In genomic region chr22:48138427-48138826, GRCh38 we compare ENCODE assay signal across 12 cellular contexts.
DNase-seq lines count a peak whose midpoint lies in the region; ATAC-seq and TF ChIP-seq lines count a peak whose summit lies in the region.
"Had no signal": no experiment of that assay in that cellular context is flagged by ENCODE, and none has a peak within 500 bp of the region (broad histone marks: within the 10 kb centered on the region; RNA-seq: fewer than 3 reads in every experiment).

No MANE protein-coding gene starts in this region.

- H3K9ac ChIP-seq in DND-41 (ENCODE audit: low read depth, low read length): no peak overlapping the region
- H3K9ac ChIP-seq in Loucy (ENCODE audit: low read depth, low read length, poor library complexity, severe bottlenecking): no peak overlapping the region
- no peak overlapping the region for H3K9ac ChIP-seq in neuronal stem cell (ENCODE audit: low read depth, low read length, poor library complexity)
- H3K9ac ChIP-seq: BLaER1, GM23248 had no signal

- no peaks in the 10 kb centered on the region for H3K9me2 ChIP-seq in Loucy (replicated peaks; ENCODE audit: low read depth, low read length)

- H3K4me3 ChIP-seq in DND-41 (ENCODE audit: low read depth in 1 of 2, low read length in 2 of 2) (no peak overlapping the region), Loucy (ENCODE audit: low read length, poor library complexity, severe bottlenecking) (no peak overlapping the region), neuronal stem cell (ENCODE audit: low read length in 2 of 2) (no peak overlapping the region)
- H3K4me3 ChIP-seq: BLaER1, GM23248 had no signal

- H3K14ac ChIP-seq in neuronal stem cell (ENCODE audit: low read length): no peak overlapping the region

- H2BK12ac ChIP-seq in neuronal stem cell (ENCODE audit: low read length): no peak overlapping the region

- H3K27ac ChIP-seq in DND-41 (ENCODE audit: low read length) (peak overlapping the region; percentile 64), VCaP (peak overlapping the region; percentile 10; the same call in 1 of the 2 replicates), neuronal stem cell (replicated peaks; ENCODE audit: low read length) (no peak overlapping the region)
- H3K27ac ChIP-seq: BLaER1, GM23248 had no signal

- H3K79me1 ChIP-seq in neuronal stem cell (ENCODE audit: low read depth, low read length): no peaks in the 10 kb centered on the region

- no peak overlapping the region for H2AFZ ChIP-seq in DND-41 (ENCODE audit: low read depth, low read length)
- no peak overlapping the region for H2AFZ ChIP-seq in Loucy (ENCODE audit: low read length)
- H2AFZ ChIP-seq in neuronal stem cell (ENCODE audit: low read length): no peak overlapping the region
- H2AFZ ChIP-seq: GM23248 had no signal

- intact Hi-C loops in left colon (cut with DNase I, micrococcal nuclease) (no loop called here), Right ventricle myocardium superior (cut with DNase I) (no loop called here)

- H2BK15ac ChIP-seq in neuronal stem cell (ENCODE audit: low read length): no peak overlapping the region

- no peak overlapping the region for H4K91ac ChIP-seq in neuronal stem cell (ENCODE audit: low read depth, low read length, poor library complexity)

- H2AK5ac ChIP-seq in neuronal stem cell (ENCODE audit: low read depth, low read length): no peak overlapping the region

- H3K27me3 ChIP-seq in DND-41 (ENCODE audit: insufficient read depth, low read length, poor library complexity): no peaks in the 10 kb centered on the region
- H3K27me3 ChIP-seq in Loucy (ENCODE audit: insufficient read depth, low read length, poor library complexity, severe bottlenecking): no peaks in the 10 kb centered on the region
- H3K27me3 ChIP-seq in neuronal stem cell (ENCODE audit: control insufficient read depth in 3 of 3, insufficient read depth in 3 of 3, low read depth in 1 of 3, low read length in 3 of 3): peaks cover 0 to under 1% (median 0%) of the 10 kb centered on the region in 3 experiments
- H3K27me3 ChIP-seq: BLaER1 had no signal

- no CpG with 5 or more reads among the region's 3 CpGs for WGBS in neuronal stem cell (ENCODE audit: extremely low coverage in 2 of 2, insufficient read length in 2 of 2, insufficient replicate concordance in 1 of 2), 2 donors

- H3K18ac ChIP-seq in neuronal stem cell (ENCODE audit: low read length): no peak overlapping the region

- 0 out of 3 replicates have a peak, but pooled peaks have one; percentile 8 for ATAC-seq in DND-41 (ENCODE audit: insufficient read depth, low read depth)
- ATAC-seq in left colon: peak; percentile 68
- no peak for ATAC-seq in Right ventricle myocardium superior (ENCODE audit: poor library complexity)
- no peak for ATAC-seq in omental fat pad (ENCODE audit: low FRiP score)

- H4K8ac ChIP-seq in neuronal stem cell (ENCODE audit: low read depth, low read length): no peak overlapping the region

- no peak overlapping the region for H3K23ac ChIP-seq in neuronal stem cell (ENCODE audit: low read depth, low read length, poor library complexity)

- no peak overlapping the region for H2BK5ac ChIP-seq in neuronal stem cell (ENCODE audit: low read length)

- DNase-seq in DND-41 (no peak), left colon (no peak), Right ventricle myocardium superior (no peak), neuronal stem cell (ENCODE audit: low spot score) (no peak), omental fat pad (ENCODE audit: low spot score) (no peak)
- DNase-seq: AML-193; CD8-positive, alpha-beta memory T cell; GM23248 had no signal

- H3F3A ChIP-seq in Loucy (ENCODE audit: low read depth): no peaks in the 10 kb centered on the region

- no peak overlapping the region for H2BK120ac ChIP-seq in neuronal stem cell (ENCODE audit: low read depth, low read length)

- H3K4ac ChIP-seq in neuronal stem cell (ENCODE audit: low read length): no peak overlapping the region

- TF ChIP-seq CTCF in DND-41 (IDR thresholded peaks at IDR 0.05; ENCODE audit: borderline replicate concordance, extremely low read depth, low read length, poor library complexity, severe bottlenecking) (no peak), Loucy (conservative IDR thresholded peaks at IDR 0.05; ENCODE audit: low read length) (no peak), VCaP (conservative IDR thresholded peaks at IDR 0.05) (no peak), omental fat pad (IDR thresholded peaks at IDR 0.05) (no peak)

- H3K9me3 ChIP-seq in DND-41 (ENCODE audit: insufficient read depth, low read length, severe bottlenecking) (peaks cover 5% of the 10 kb centered on the region), Loucy (ENCODE audit: insufficient read depth, low read depth, low read length) (no peaks in the 10 kb centered on the region), neuronal stem cell (replicated peaks in 1 of 2; ENCODE audit: control insufficient read depth in 2 of 2, insufficient read depth in 1 of 2, low read depth in 1 of 2, low read length in 2 of 2) (peaks cover 0 to 5% of the 10 kb centered on the region in 2 donors)
- H3K9me3 ChIP-seq: Caco-2 had no signal

- H3K4me1 ChIP-seq in DND-41 (ENCODE audit: insufficient read depth, low read length) (peaks cover 58% of the 10 kb centered on the region), Loucy (ENCODE audit: insufficient read depth, low read length, poor library complexity, severe bottlenecking) (peaks cover 14% of the 10 kb centered on the region), neuronal stem cell (ENCODE audit: control insufficient read depth in 2 of 2, insufficient read depth in 1 of 2, low read depth in 1 of 2, low read length in 2 of 2) (peaks cover 0 to 7% of the 10 kb centered on the region in 2 donors)

- H3K79me2 ChIP-seq in DND-41 (ENCODE audit: insufficient read depth, low read length) (no peaks in the 10 kb centered on the region), Loucy (ENCODE audit: insufficient read depth, low read length) (no peaks in the 10 kb centered on the region)

- H4K20me1 ChIP-seq in DND-41 (ENCODE audit: insufficient read depth, low read length): no peaks in the 10 kb centered on the region
- H4K20me1 ChIP-seq in Loucy (ENCODE audit: insufficient read depth, low read length, poor library complexity, severe bottlenecking): no peaks in the 10 kb centered on the region
- H4K20me1 ChIP-seq: BLaER1 had no signal

- H3K36me3 ChIP-seq in DND-41 (ENCODE audit: insufficient read depth, low read length): no peaks in the 10 kb centered on the region
- H3K36me3 ChIP-seq in Loucy (ENCODE audit: insufficient read depth, low read length): no peaks in the 10 kb centered on the region
- H3K36me3 ChIP-seq in neuronal stem cell (replicated peaks in 1 of 2; ENCODE audit: control insufficient read depth in 2 of 2, insufficient read depth in 2 of 2, low read length in 2 of 2): no peaks in the 10 kb centered on the region
- H3K36me3 ChIP-seq: BLaER1 had no signal

- H3K4me2 ChIP-seq in DND-41 (ENCODE audit: insufficient read depth, low read length) (0 out of 2 replicates have a peak overlapping the region, but pooled peaks have one; percentile 42), Loucy (ENCODE audit: low read depth, low read length, poor library complexity, severe bottlenecking) (peak overlapping the region; percentile 27), neuronal stem cell (ENCODE audit: insufficient read depth, low read length, poor library complexity, severe bottlenecking) (no peak overlapping the region)

Comparison
In these comparisons a context has a peak if more than half of its experiments do, and no peak if none do; other contexts are left out.
1. ATAC-seq: peak in DND-41 (single experiment) and left colon (single experiment); none in Right ventricle myocardium superior (single experiment) and omental fat pad (single experiment).